ENCODE assay signal across 9 cellular contexts in genomic region chr19:1861599-1862031, GRCh38. TPM values are rescaled to one million over a fixed set of nuclear protein-coding genes. Genes with fewer than 3 reads are reported as not detected.
DNase-seq lines count a peak whose midpoint lies in the region; ATAC-seq and TF ChIP-seq lines count a peak whose summit lies in the region.
"Had no signal": no experiment of that assay in that cellular context is flagged by ENCODE, and none has a peak within 500 bp of the region (broad histone marks: within the 10 kb centered on the region; RNA-seq: fewer than 3 reads in every experiment).

No MANE protein-coding gene starts in this region.

- H3K4me3 ChIP-seq in iPS DF 6.9 (ENCODE audit: low read length) = peak overlapping the region; percentile 95; the same call in 1 of the 2 replicates

- peaks cover 53% of the 10 kb centered on the region for H3K4me1 Mint-ChIP-seq in activated B cell treated with CpG ODN at 0.5 μM for 24 hours
- peaks cover 41% of the 10 kb centered on the region for H3K4me1 Mint-ChIP-seq in stimulated activated effector memory CD8-positive, alpha-beta T cell treated with anti-CD3 and anti-CD28 coated beads, Interleukin-12 subunit alpha, Interleukin-12 subunit beta, amount 100 ng/mL, for 72 hours

- no peaks in the 10 kb centered on the region for H3K36me3 Mint-ChIP-seq in activated B cell treated with CpG ODN at 0.5 μM for 24 hours (ENCODE audit: low read depth)
- peaks cover 17% of the 10 kb centered on the region for H3K36me3 Mint-ChIP-seq in stimulated activated effector memory CD8-positive, alpha-beta T cell treated with anti-CD3 and anti-CD28 coated beads, Interleukin-12 subunit alpha, Interleukin-12 subunit beta, amount 100 ng/mL, for 72 hours

- ATAC-seq in activated B cell treated with CpG ODN at 0.5 μM for 24 hours (ENCODE audit: low read depth) (no peak), GM21526 (IDR thresholded peaks at IDR 0.05; ENCODE audit: low FRiP score, unreplicated experiment) (no peak)
- ATAC-seq in stimulated activated effector memory CD8-positive, alpha-beta T cell treated with anti-CD3 and anti-CD28 coated beads, Interleukin-12 subunit alpha, Interleukin-12 subunit beta, amount 100 ng/mL, for 72 hours = no peak

- no peak for TF ChIP-seq CTCF in activated B cell treated with CpG ODN at 0.5 μM for 24 hours (IDR thresholded peaks at IDR 0.05)

- no peaks in the 10 kb centered on the region for H3K27me3 ChIP-seq in iPS DF 6.9 (ENCODE audit: control insufficient read depth, insufficient read depth, low read length)

- peak overlapping the region; percentile 92 for H3K4me3 Mint-ChIP-seq in activated B cell treated with CpG ODN at 0.5 μM for 24 hours
- H3K4me3 Mint-ChIP-seq in stimulated activated effector memory CD8-positive, alpha-beta T cell treated with anti-CD3 and anti-CD28 coated beads, Interleukin-12 subunit alpha, Interleukin-12 subunit beta, amount 100 ng/mL, for 72 hours = peak overlapping the region; percentile 93

- H3K36me3 ChIP-seq in iPS DF 6.9 (ENCODE audit: control insufficient read depth, insufficient read depth, low read length) = no peaks in the 10 kb centered on the region; the same call in 1 of the 2 replicates

- peak overlapping the region; percentile 89 for H3K27ac Mint-ChIP-seq in activated B cell treated with CpG ODN at 0.5 μM for 24 hours
- peak overlapping the region; percentile 92 for H3K27ac Mint-ChIP-seq in stimulated activated effector memory CD8-positive, alpha-beta T cell treated with anti-CD3 and anti-CD28 coated beads, Interleukin-12 subunit alpha, Interleukin-12 subunit beta, amount 100 ng/mL, for 72 hours

- H3K9me3 Mint-ChIP-seq in activated B cell treated with CpG ODN at 0.5 μM for 24 hours = no peaks in the 10 kb centered on the region
- H3K9me3 Mint-ChIP-seq in stimulated activated effector memory CD8-positive, alpha-beta T cell treated with anti-CD3 and anti-CD28 coated beads, Interleukin-12 subunit alpha, Interleukin-12 subunit beta, amount 100 ng/mL, for 72 hours = no peaks in the 10 kb centered on the region

- WGBS in iPS DF 6.9 (ENCODE audit: insufficient coverage, insufficient read length) = no CpG with 5 or more reads among the region's 23 CpGs

- DNase-seq in NCI-H748 (lab: John Stamatoyannopoulos, UW; ENCODE audit: unreplicated experiment) = peak; percentile 12
- DNase-seq in NCI-H748 treated with DMSO at 0.1 percent for 48 hours (lab: John Stamatoyannopoulos, UW) = no peak
- no peak for DNase-seq in activated B cell treated with CpG ODN at 0.5 μM for 24 hours
- no peak for DNase-seq in iPS DF 6.9 (ENCODE audit: low read depth, low spot score)
- no peak for DNase-seq in stimulated activated effector memory CD8-positive, alpha-beta T cell treated with anti-CD3 and anti-CD28 coated beads, Interleukin-12 subunit alpha, Interleukin-12 subunit beta, amount 100 ng/mL, for 72 hours (ENCODE audit: low spot score in 2 of 2)
- DNase-seq in amygdala (lab: John Stamatoyannopoulos, UW) = no peak
- DNase-seq in NCI-H1105 treated with DMSO at 0.1 percent for 48 hours (lab: John Stamatoyannopoulos, UW) = no peak
- DNase-seq: MV-4-11 had no signal

- CTCF ChIA-PET in activated B cell treated with CpG ODN at 0.5 μM for 24 hours (lab: Charles Lee) = no interaction called here

- no peaks in the 10 kb centered on the region for H3K9me3 ChIP-seq in iPS DF 6.9 (ENCODE audit: control insufficient read depth, insufficient read depth, low read length)

- H3K27me3 Mint-ChIP-seq in activated B cell treated with CpG ODN at 0.5 μM for 24 hours = no peaks in the 10 kb centered on the region

- H3K4me1 ChIP-seq in iPS DF 6.9 (ENCODE audit: control insufficient read depth, insufficient read depth, low read length) = peaks cover 25% of the 10 kb centered on the region

- intact Hi-C loops in activated B cell treated with CpG ODN at 0.5 μM for 24 hours (cut with micrococcal nuclease) = loop anchor here (1.0 to 5.0 kb wide), 3 partner anchors 8 to 226 kb away; partner anchors contain the start of gene MKNK2

- H3K27ac ChIP-seq in iPS DF 6.9 (ENCODE audit: low read length) = no peak overlapping the region

- POLR2A ChIA-PET in activated B cell treated with CpG ODN at 0.5 μM for 24 hours (lab: Charles Lee) = no interaction called here

RNA-seq across cellular contexts. Expression of gene KLF16, which starts 1.8 kb away (rescaled TPM):
- 21.5 and 25.2 TPM in 2 replicates for total RNA-seq in activated B cell treated with CpG ODN at 0.5 μM for 24 hours

RNA-seq across cellular contexts. Expression of gene REXO1, which starts 13.3 kb away (rescaled TPM):
- 56.3 and 69.6 TPM in 2 replicates for total RNA-seq in activated B cell treated with CpG ODN at 0.5 μM for 24 hours

RNA-seq across cellular contexts. Expression of gene ABHD17A, which starts 23.7 kb away (rescaled TPM):
- 57.4 and 64.3 TPM in 2 replicates for total RNA-seq in activated B cell treated with CpG ODN at 0.5 μM for 24 hours

RNA-seq across cellular contexts. Expression of gene ADAT3, which starts 43.6 kb away (rescaled TPM):
- total RNA-seq in activated B cell treated with CpG ODN at 0.5 μM for 24 hours = 8.5 and 14.1 TPM in 2 replicates

RNA-seq across cellular contexts. Expression of gene SCAMP4, which starts 43.6 kb away (rescaled TPM):
- 47.6 and 59.7 TPM in 2 replicates for total RNA-seq in activated B cell treated with CpG ODN at 0.5 μM for 24 hours
